8 cellular contexts compared by ENCODE assay signal in genomic region chr7:91082854-91083495, GRCh38.
DNase-seq lines count a peak whose midpoint lies in the region; ATAC-seq and TF ChIP-seq lines count a peak whose summit lies in the region.

No MANE protein-coding gene starts in this region.

- H3K4me3 ChIP-seq in brain microvascular endothelial cell (ENCODE audit: low read depth, low read length): no peak overlapping the region

- no peak for TF ChIP-seq POLR2A in GM18505 (IDR thresholded peaks at IDR 0.05; ENCODE audit: borderline replicate concordance, extremely low read depth, insufficient read depth, insufficient read length)

- H3K36me3 ChIP-seq in brain microvascular endothelial cell (replicated peaks): no peaks in the 10 kb centered on the region

- peak overlapping the region; percentile 16 for H3K4me3 Mint-ChIP-seq in activated CD4-positive, alpha-beta T cell treated with anti-CD3 and anti-CD28 coated beads for 36 hours
- no peak overlapping the region for H3K4me3 Mint-ChIP-seq in T-helper 2 cell treated with Interferon-gamma antibody and Interleukin-4, amounts not matched to agents 5 μg/mL and 100 μg/mL, for 36 hours

- intact Hi-C loops in activated CD4-positive, alpha-beta T cell treated with anti-CD3 and anti-CD28 coated beads for 36 hours (cut with DNase I, micrococcal nuclease): loop anchor here (1.0 to 10.0 kb wide), 4 partner anchors 182 to 1364 kb away; partner anchors contain the start of genes FZD1 (in 1 of the 2), GATAD1 (in 1 of the 2) and MTERF1 (in 1 of the 2)

- POLR2A ChIA-PET in activated CD4-positive, alpha-beta T cell treated with anti-CD3 and anti-CD28 coated beads for 36 hours (lab: Charles Lee): no interaction called here

- H3K27ac Mint-ChIP-seq in activated CD4-positive, alpha-beta T cell treated with anti-CD3 and anti-CD28 coated beads for 36 hours: no peak overlapping the region
- no peak overlapping the region for H3K27ac Mint-ChIP-seq in T-helper 2 cell treated with Interferon-gamma antibody and Interleukin-4, amounts not matched to agents 5 μg/mL and 100 μg/mL, for 36 hours

- H3K9me3 Mint-ChIP-seq in activated CD4-positive, alpha-beta T cell treated with anti-CD3 and anti-CD28 coated beads for 36 hours (ENCODE audit: low read depth): no peaks in the 10 kb centered on the region
- no peaks in the 10 kb centered on the region for H3K9me3 Mint-ChIP-seq in T-helper 2 cell treated with Interferon-gamma antibody and Interleukin-4, amounts not matched to agents 5 μg/mL and 100 μg/mL, for 36 hours

- CTCF ChIA-PET in activated CD4-positive, alpha-beta T cell treated with anti-CD3 and anti-CD28 coated beads for 36 hours (lab: Charles Lee): interaction anchor here (0.6 to 1.3 kb wide), 6 partner anchors 33 to 1821 kb away, joined by 3 to 5 read pairs (median 3); no protein-coding TSS in a partner anchor

- H3K27me3 Mint-ChIP-seq in activated CD4-positive, alpha-beta T cell treated with anti-CD3 and anti-CD28 coated beads for 36 hours: peaks cover 1% of the 10 kb centered on the region
- H3K27me3 Mint-ChIP-seq in T-helper 2 cell treated with Interferon-gamma antibody and Interleukin-4, amounts not matched to agents 5 μg/mL and 100 μg/mL, for 36 hours (ENCODE audit: low read depth): peaks cover 7% of the 10 kb centered on the region

- no peak overlapping the region for H3K27ac ChIP-seq in brain microvascular endothelial cell

- TF ChIP-seq CTCF in brain microvascular endothelial cell (IDR thresholded peaks at IDR 0.05; ENCODE audit: low read depth, low read length, missing control alignments): peak; percentile 52

- in situ Hi-C loops in brain microvascular endothelial cell (cut with HindIII; ENCODE audit: low pct_ligation_motif_present, low sequenced_read_pairs): loop anchor here (25.0 kb wide), 1 partner anchor 704 kb away; no protein-coding TSS in a partner anchor

- peak; percentile 10 for ATAC-seq in activated CD4-positive, alpha-beta T cell treated with anti-CD3 and anti-CD28 coated beads for 36 hours
- ATAC-seq in GM18505 (IDR thresholded peaks at IDR 0.05; ENCODE audit: unreplicated experiment): no peak

- H3K27me3 ChIP-seq in brain microvascular endothelial cell (replicated peaks): no peaks in the 10 kb centered on the region

- H3K4me1 Mint-ChIP-seq in activated CD4-positive, alpha-beta T cell treated with anti-CD3 and anti-CD28 coated beads for 36 hours: peaks cover 32% of the 10 kb centered on the region
- peaks cover 8% of the 10 kb centered on the region for H3K4me1 Mint-ChIP-seq in T-helper 2 cell treated with Interferon-gamma antibody and Interleukin-4, amounts not matched to agents 5 μg/mL and 100 μg/mL, for 36 hours (ENCODE audit: low read depth)

- no peaks in the 10 kb centered on the region for H3K36me3 Mint-ChIP-seq in activated CD4-positive, alpha-beta T cell treated with anti-CD3 and anti-CD28 coated beads for 36 hours (ENCODE audit: low read depth)
- H3K36me3 Mint-ChIP-seq in T-helper 2 cell treated with Interferon-gamma antibody and Interleukin-4, amounts not matched to agents 5 μg/mL and 100 μg/mL, for 36 hours (ENCODE audit: low read depth): no peaks in the 10 kb centered on the region

- DNase-seq in activated CD4-positive, alpha-beta T cell treated with anti-CD3 and anti-CD28 coated beads for 36 hours: no peak
- DNase-seq in activated CD4-positive, alpha-beta T cell treated with anti-CD3 and anti-CD28 coated beads, Interleukin-2, amount 50 U/mL, for 1 hour: no peak
- peak; percentile 50 for DNase-seq in NAMALWA (ENCODE audit: low spot score)
- DNase-seq in brain microvascular endothelial cell: no peak
- DNase-seq in midbrain (lab: John Stamatoyannopoulos, UW): peak; percentile 28
- DNase-seq in T-helper 2 cell treated with Interferon-gamma antibody and Interleukin-4, amounts not matched to agents 5 μg/mL and 100 μg/mL, for 36 hours (ENCODE audit: low spot score): no peak
- DNase-seq in globus pallidus (ENCODE audit: low spot score): no peak

Comparison
In these comparisons a context has a peak if more than half of its experiments do, and no peak if none do; other contexts are left out.
1. DNase-seq: peak in NAMALWA (single experiment) and midbrain (single experiment); none in activated CD4-positive, alpha-beta T cell treated with anti-CD3 and anti-CD28 coated beads for 36 hours (single experiment), activated CD4-positive, alpha-beta T cell treated with anti-CD3 and anti-CD28 coated beads, Interleukin-2, amount 50 U/mL, for 1 hour (single experiment), brain microvascular endothelial cell (single experiment), T-helper 2 cell treated with Interferon-gamma antibody and Interleukin-4, amounts not matched to agents 5 μg/mL and 100 μg/mL, for 36 hours (single experiment) and globus pallidus (single experiment).